Comparison of ENCODE assay signal across 11 cellular contexts in genomic region chr5:148760945-148761638, GRCh38.
DNase-seq lines count a peak whose midpoint lies in the region; ATAC-seq lines count a peak whose summit lies in the region.
"Had no signal": no experiment of that assay in that cellular context is flagged by ENCODE, and none has a peak within 500 bp of the region (broad histone marks: within the 10 kb centered on the region; RNA-seq: fewer than 3 reads in every experiment).

No MANE protein-coding gene starts in this region.

- no peak overlapping the region for H3K4me3 ChIP-seq in Karpas-422 (ENCODE audit: low read length)
- H3K4me3 ChIP-seq in CD4-positive, alpha-beta memory T cell (ENCODE audit: low read length in 2 of 2), result no peak overlapping the region
- H3K4me3 ChIP-seq: thoracic aorta had no signal

- peaks cover 5% of the 10 kb centered on the region for H3K36me3 Mint-ChIP-seq in stimulated activated memory B cell treated with anti-CD40 and anti-IgM and Interleukin-4, amounts not matched to agents 10 μg/mL and 1 μg/mL and 100 μg/mL, for 72 hours
- H3K36me3 Mint-ChIP-seq in CD4-positive, alpha-beta memory T cell, result no peaks in the 10 kb centered on the region

- no peaks in the 10 kb centered on the region for H3K79me2 ChIP-seq in Karpas-422 (ENCODE audit: low read length)

- ATAC-seq in GM19351 (IDR thresholded peaks at IDR 0.05; ENCODE audit: unreplicated experiment) (peak; percentile 100), HG02798 (IDR thresholded peaks at IDR 0.05; ENCODE audit: poor library complexity, unreplicated experiment) (peak; percentile 100)
- peak; percentile 76 for ATAC-seq in stimulated activated memory B cell treated with anti-CD40 and anti-IgM and Interleukin-4, amounts not matched to agents 10 μg/mL and 1 μg/mL and 100 μg/mL, for 72 hours
- ATAC-seq: left colon, Panc1 had no signal

- intact Hi-C loops in CD4-positive, alpha-beta memory T cell (cut with micrococcal nuclease), result no loop called here

- H3K27me3 ChIP-seq in Karpas-422 (ENCODE audit: low read length), result no peaks in the 10 kb centered on the region
- H3K27me3 ChIP-seq in CD4-positive, alpha-beta memory T cell (ENCODE audit: insufficient read depth, low read length), result no peaks in the 10 kb centered on the region

- H3K27ac ChIP-seq in Karpas-422 (ENCODE audit: low read length), result no peak overlapping the region
- H3K27ac ChIP-seq in CD4-positive, alpha-beta memory T cell (ENCODE audit: low read depth, low read length), result no peak overlapping the region
- H3K27ac ChIP-seq: thoracic aorta had no signal

- H3K4me3 Mint-ChIP-seq in stimulated activated memory B cell treated with anti-CD40 and anti-IgM and Interleukin-4, amounts not matched to agents 10 μg/mL and 1 μg/mL and 100 μg/mL, for 72 hours, result no peak overlapping the region
- no peak overlapping the region for H3K4me3 Mint-ChIP-seq in CD4-positive, alpha-beta memory T cell

- DNase-seq in Karpas-422, result no peak
- no peak for DNase-seq in CD4-positive, alpha-beta memory T cell
- no peak for DNase-seq in NCI-H146 treated with DMSO at 0.1 percent for 48 hours (lab: John Stamatoyannopoulos, UW; ENCODE audit: unreplicated experiment)
- no peak for DNase-seq in cortex of kidney (lab: John Stamatoyannopoulos, UW)
- DNase-seq: left colon, small intestine had no signal

- no peak overlapping the region for H3K9ac ChIP-seq in Karpas-422 (ENCODE audit: low read length)

- POLR2A ChIA-PET in CD4-positive, alpha-beta memory T cell (lab: Charles Lee; ENCODE audit: partially characterized antibody), result no interaction called here

- H3K9me3 Mint-ChIP-seq in stimulated activated memory B cell treated with anti-CD40 and anti-IgM and Interleukin-4, amounts not matched to agents 10 μg/mL and 1 μg/mL and 100 μg/mL, for 72 hours, result peaks cover 16% of the 10 kb centered on the region
- peaks cover 0 to 17% (median 9%) of the 10 kb centered on the region in 8 donors for H3K9me3 Mint-ChIP-seq in CD4-positive, alpha-beta memory T cell

- CTCF ChIA-PET in CD4-positive, alpha-beta memory T cell (lab: Charles Lee; ENCODE audit: partially characterized antibody), result interaction anchor here (1.4 to 2.5 kb wide), 2 partner anchors 20 kb away, joined by 3 to 8 read pairs; no protein-coding TSS in a partner anchor

- H2AFZ ChIP-seq in Karpas-422 (ENCODE audit: low read length), result peak overlapping the region; percentile 73

- H3K9me2 ChIP-seq in Karpas-422 (replicated peaks; ENCODE audit: insufficient read depth, low read length), result no peaks in the 10 kb centered on the region

- H3K27me3 Mint-ChIP-seq in stimulated activated memory B cell treated with anti-CD40 and anti-IgM and Interleukin-4, amounts not matched to agents 10 μg/mL and 1 μg/mL and 100 μg/mL, for 72 hours, result no peaks in the 10 kb centered on the region
- H3K27me3 Mint-ChIP-seq in CD4-positive, alpha-beta memory T cell, result peaks cover 4 to 7% of the 10 kb centered on the region in 2 donors

- H3K9me3 ChIP-seq in Karpas-422 (ENCODE audit: low read length), result 0 out of 2 replicates have a peak, but pooled peaks cover 3% of the 10 kb centered on the region
- no peaks in the 10 kb centered on the region for H3K9me3 ChIP-seq in CD4-positive, alpha-beta memory T cell (ENCODE audit: control insufficient read depth in 1 of 2, low read length in 2 of 2)
- H3K9me3 ChIP-seq: thoracic aorta had no signal

- H4K20me1 ChIP-seq in Karpas-422 (ENCODE audit: insufficient read depth, low read depth, low read length), result no peaks in the 10 kb centered on the region

- peaks cover 13% of the 10 kb centered on the region for H3K4me1 ChIP-seq in Karpas-422 (ENCODE audit: low read length)
- H3K4me1 ChIP-seq in CD4-positive, alpha-beta memory T cell (ENCODE audit: insufficient read depth, low read length), result no peaks in the 10 kb centered on the region

- no peak overlapping the region for H3K27ac Mint-ChIP-seq in stimulated activated memory B cell treated with anti-CD40 and anti-IgM and Interleukin-4, amounts not matched to agents 10 μg/mL and 1 μg/mL and 100 μg/mL, for 72 hours
- no peak overlapping the region for H3K27ac Mint-ChIP-seq in CD4-positive, alpha-beta memory T cell

- no peaks in the 10 kb centered on the region for H3K4me1 Mint-ChIP-seq in stimulated activated memory B cell treated with anti-CD40 and anti-IgM and Interleukin-4, amounts not matched to agents 10 μg/mL and 1 μg/mL and 100 μg/mL, for 72 hours
- no peaks in the 10 kb centered on the region for H3K4me1 Mint-ChIP-seq in CD4-positive, alpha-beta memory T cell

- peak overlapping the region; percentile 10 for H3K4me2 ChIP-seq in Karpas-422 (ENCODE audit: low read depth, low read length, poor library complexity, severe bottlenecking)

- H3K36me3 ChIP-seq in Karpas-422 (ENCODE audit: insufficient read depth, low read length), result no peaks in the 10 kb centered on the region
- no peaks in the 10 kb centered on the region for H3K36me3 ChIP-seq in CD4-positive, alpha-beta memory T cell (ENCODE audit: insufficient read depth, low read length)
- H3K36me3 ChIP-seq: thoracic aorta had no signal
